ENCODE assay signal across 31 cellular contexts in genomic region chr12:21190016-21190415, GRCh38. TPM values are rescaled to one million over a fixed set of nuclear protein-coding genes. Genes with fewer than 3 reads are reported as not detected.
"Had no signal": no experiment of that assay in that cellular context is flagged by ENCODE, and none has a peak within 500 bp of the region (broad histone marks: within the 10 kb centered on the region; RNA-seq: fewer than 3 reads in every experiment).

No MANE protein-coding gene starts in this region.

- H3K27me3 ChIP-seq: ascending aorta, breast epithelium, cardiac muscle cell, dorsolateral prefrontal cortex, esophagus muscularis mucosa, foreskin keratinocyte, gastrocnemius medialis, heart left ventricle had no signal

- H3K36me3 ChIP-seq: ascending aorta, breast epithelium, cardiac muscle cell, esophagus muscularis mucosa, gastrocnemius medialis, heart left ventricle had no signal

- H3K9me3 ChIP-seq: gastrocnemius medialis had no signal

- DNase-seq: activated CD4-positive, alpha-beta memory T cell treated with anti-CD3 and anti-CD28 coated beads, Interleukin-2, amount 10 ng/mL, durations not matched to agents 7 days and 5 days; activated CD4-positive, alpha-beta T cell treated with anti-CD3 and anti-CD28 coated beads for 36 hours; activated CD4-positive, alpha-beta T cell treated with anti-CD3 and anti-CD28 coated beads, Interleukin-2, amount 10 ng/mL, durations not matched to agents 7 days and 5 days; activated CD4-positive, alpha-beta T cell treated with anti-CD3 and anti-CD28 coated beads, Interleukin-2, amount 50 U/mL, for 4 hours; activated CD4-positive, CD25-positive, alpha-beta regulatory T cell; activated CD4-positive, CD25-positive, alpha-beta regulatory T cell treated with anti-CD3 and anti-CD28 coated beads, Interleukin-2, amount 50 U/mL, for 72 hours; activated CD8-positive, alpha-beta memory T cell treated with anti-CD3 and anti-CD28 coated beads, Interleukin-2, amount 50 U/mL, for 48 hours; activated gamma-delta T cell; activated naive CD4-positive, alpha-beta T cell; activated naive CD4-positive, alpha-beta T cell treated with anti-CD3 and anti-CD28 coated beads, Interleukin-2, amount 10 ng/mL, durations not matched to agents 7 days and 5 days; activated naive CD8-positive, alpha-beta T cell treated with anti-CD3 and anti-CD28 coated beads, Interleukin-2, amount 10 ng/mL, durations not matched to agents 7 days and 5 days; activated T-cell treated with anti-CD3 and anti-CD28 coated beads for 4 hours; activated T-cell treated with anti-CD3 and anti-CD28 coated beads, Interleukin-2, amount 50 U/mL, for 24 hours; activated T-cell treated with anti-CD3 and anti-CD28 coated beads, Interleukin-2, amount 50 U/mL, for 72 hours; central memory CD4-positive, alpha-beta T cell; cerebellar nuclear complex; dorsolateral prefrontal cortex; effector memory CD8-positive, alpha-beta T cell; erythroblast; foreskin keratinocyte; gastrocnemius medialis; glutamatergic neuron; heart left ventricle; T-helper 2 cell had no signal

- H3K27ac ChIP-seq: ascending aorta, breast epithelium, cardiac muscle cell, coronary artery, dorsolateral prefrontal cortex, esophagus muscularis mucosa, foreskin keratinocyte, gastrocnemius medialis, heart left ventricle had no signal

- ATAC-seq: activated CD4-positive, alpha-beta T cell treated with anti-CD3 and anti-CD28 coated beads for 36 hours; activated naive CD4-positive, alpha-beta T cell treated with anti-CD3 and anti-CD28 coated beads, Interleukin-2, amount 50 U/mL, for 72 hours; activated T-cell treated with anti-CD3 and anti-CD28 coated beads, Interleukin-2, amount 50 U/mL, for 72 hours; effector memory CD8-positive, alpha-beta T cell; foreskin keratinocyte; gastrocnemius medialis; heart left ventricle had no signal

- H3K4me3 ChIP-seq: ascending aorta, breast epithelium, cardiac muscle cell, coronary artery, dorsolateral prefrontal cortex, esophagus muscularis mucosa, gastrocnemius medialis, heart left ventricle had no signal

- H3K4me1 ChIP-seq: ascending aorta, breast epithelium, esophagus muscularis mucosa, foreskin keratinocyte, gastrocnemius medialis, heart left ventricle had no signal

RNA-seq across cellular contexts. Expression of gene SLCO1B1, which starts 59.0 kb away (rescaled TPM):
- total RNA-seq: activated CD4-positive, alpha-beta memory T cell treated with anti-CD3 and anti-CD28 coated beads, Interleukin-2, amount 10 ng/mL, durations not matched to agents 7 days and 5 days; activated CD4-positive, alpha-beta T cell treated with anti-CD3 and anti-CD28 coated beads for 36 hours; activated CD4-positive, alpha-beta T cell treated with anti-CD3 and anti-CD28 coated beads, Interleukin-2, amount 10 ng/mL, durations not matched to agents 7 days and 5 days; activated naive CD4-positive, alpha-beta T cell treated with anti-CD3 and anti-CD28 coated beads, Interleukin-2, amount 50 U/mL, for 72 hours; activated naive CD8-positive, alpha-beta T cell treated with anti-CD3 and anti-CD28 coated beads, Interleukin-2, amount 10 ng/mL, durations not matched to agents 7 days and 5 days; activated T-cell treated with anti-CD3 and anti-CD28 coated beads, Interleukin-2, amount 50 U/mL, for 72 hours; ascending aorta; cardiac muscle cell; dorsolateral prefrontal cortex; esophagus muscularis mucosa; foreskin keratinocyte; T-helper 1 cell treated with Interleukin-12 subunit alpha and Interleukin-12 subunit beta and Interleukin-4 antibody, amounts not matched to agents 30 ng/mL and 1 ng/mL, for 36 hours had no signal
- polyA plus RNA-seq: cardiac muscle cell, foreskin keratinocyte, heart left ventricle had no signal
